8 cellular contexts compared by ENCODE assay signal in genomic region chr16:11497851-11498289, GRCh38.
DNase-seq lines count a peak whose midpoint lies in the region; ATAC-seq and TF ChIP-seq lines count a peak whose summit lies in the region.

No MANE protein-coding gene starts in this region.

- no peaks in the 10 kb centered on the region for H3K79me2 ChIP-seq in DND-41 (ENCODE audit: insufficient read depth, low read length)

- peak; percentile 14 for TF ChIP-seq POLR2A in prostate gland (IDR thresholded peaks at IDR 0.05)

- intact Hi-C loops in prostate gland (cut with DNase I) = no loop called here

- H3K9ac ChIP-seq in DND-41 (ENCODE audit: low read depth, low read length) = no peak overlapping the region

- H3K27me3 ChIP-seq in DND-41 (ENCODE audit: insufficient read depth, low read length, poor library complexity) (no peaks in the 10 kb centered on the region), esophagus (ENCODE audit: control insufficient read depth in 1 of 2, insufficient read depth in 2 of 2, low read length in 2 of 2) (no peaks in the 10 kb centered on the region), prostate gland (replicated peaks; ENCODE audit: insufficient read depth) (no peaks in the 10 kb centered on the region)

- H2AFZ ChIP-seq in DND-41 (ENCODE audit: low read depth, low read length) = no peak overlapping the region

- H3K4me3 ChIP-seq in DND-41 (ENCODE audit: low read depth in 1 of 2, low read length in 2 of 2) (no peak overlapping the region), esophagus (ENCODE audit: low read depth in 1 of 2, low read length in 2 of 2) (no peak overlapping the region), prostate gland (no peak overlapping the region)

- DNase-seq in DND-41 (peak; percentile 16), NCI-H446 treated with DMSO at 0.1 percent for 48 hours (lab: John Stamatoyannopoulos, UW) (peak; percentile 21), prostate gland (ENCODE audit: low spot score) (no peak), GM19240 (ENCODE audit: insufficient read length, low spot score) (no peak), T-helper 1 cell (no peak), NCI-H774 (lab: John Stamatoyannopoulos, UW) (no peak), epidermal melanocyte (ENCODE audit: insufficient read length, low spot score) (no peak)

- H3K27ac ChIP-seq in DND-41 (ENCODE audit: low read length) = no peak overlapping the region
- H3K27ac ChIP-seq in esophagus (ENCODE audit: low read depth in 2 of 2, low read length in 1 of 2) = peak overlapping the region; percentile 94
- H3K27ac ChIP-seq in prostate gland = peak overlapping the region; percentile 69 to 79

- WGBS in esophagus, 2 donors = 33 to 43% methylated on average over 5 of the region's 5 CpGs
- 39% methylated on average over 5 of the region's 5 CpGs for WGBS in prostate gland

- 0 out of 3 replicates have a peak, but pooled peaks have one; percentile 39 for ATAC-seq in DND-41 (ENCODE audit: insufficient read depth, low read depth)

- peaks cover 3% of the 10 kb centered on the region; the same call in 1 of the 2 replicates for H4K20me1 ChIP-seq in DND-41 (ENCODE audit: insufficient read depth, low read length)

- TF ChIP-seq CTCF in DND-41 (IDR thresholded peaks at IDR 0.05; ENCODE audit: borderline replicate concordance, extremely low read depth, low read length, poor library complexity, severe bottlenecking) (no peak), prostate gland (IDR thresholded peaks at IDR 0.05) (no peak)

- no peak overlapping the region for H3K4me2 ChIP-seq in DND-41 (ENCODE audit: insufficient read depth, low read length)

- H3K4me1 ChIP-seq in DND-41 (ENCODE audit: insufficient read depth, low read length) (peaks cover 16% of the 10 kb centered on the region), esophagus (ENCODE audit: control insufficient read depth in 2 of 2, insufficient read depth in 2 of 2, low read length in 1 of 2) (peaks cover 10 to 21% of the 10 kb centered on the region in 2 donors), prostate gland (replicated peaks) (peaks cover 9% of the 10 kb centered on the region)

- H3K9me3 ChIP-seq in DND-41 (ENCODE audit: insufficient read depth, low read length, severe bottlenecking) (no peaks in the 10 kb centered on the region), esophagus (ENCODE audit: control insufficient read depth in 2 of 2, insufficient read depth in 1 of 2, low read depth in 1 of 2, low read length in 1 of 2) (no peaks in the 10 kb centered on the region), prostate gland (no peaks in the 10 kb centered on the region)

- H3K36me3 ChIP-seq in DND-41 (ENCODE audit: insufficient read depth, low read length) = no peaks in the 10 kb centered on the region
- H3K36me3 ChIP-seq in esophagus (ENCODE audit: control insufficient read depth in 2 of 2, insufficient read depth in 2 of 2, low read length in 1 of 2) = no peaks in the 10 kb centered on the region
- H3K36me3 ChIP-seq in prostate gland = no peaks in the 10 kb centered on the region

Comparison
In these comparisons a context has a peak if more than half of its experiments do, and no peak if none do; other contexts are left out.
1. DNase-seq: peak in DND-41 (single experiment) and NCI-H446 treated with DMSO at 0.1 percent for 48 hours (single experiment); none in prostate gland (single experiment), GM19240 (single experiment), T-helper 1 cell (0 of 5), NCI-H774 (single experiment) and epidermal melanocyte (single experiment).